In the genomic region with DNA sequence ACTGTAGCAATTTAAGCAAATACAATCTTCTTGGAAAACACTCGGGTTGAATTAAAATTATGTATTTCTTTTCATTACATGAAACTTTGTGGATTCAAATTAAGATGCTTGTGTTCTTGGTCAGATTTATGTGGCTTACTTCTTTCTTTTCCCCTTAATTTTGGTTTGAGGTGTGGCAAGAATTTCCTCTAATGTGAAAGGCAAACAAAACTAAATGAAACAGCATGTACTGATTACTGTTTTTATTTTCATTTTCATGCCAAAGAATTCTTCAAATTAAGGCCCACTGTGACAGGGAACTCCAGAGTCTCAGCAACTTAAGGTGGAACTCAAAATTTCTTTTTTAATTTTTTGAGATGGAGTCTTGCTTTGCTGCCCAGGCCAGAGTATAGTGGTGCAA, we compare ENCODE assay signal across 17 cellular contexts. TPM values are rescaled to one million over a fixed set of nuclear protein-coding genes. Genes with fewer than 3 reads are reported as not detected.
DNase-seq lines count a peak whose midpoint lies in the region; ATAC-seq and TF ChIP-seq lines count a peak whose summit lies in the region.
"Had no signal": no experiment of that assay in that cellular context is flagged by ENCODE, and none has a peak within 500 bp of the region (broad histone marks: within the 10 kb centered on the region; RNA-seq: fewer than 3 reads in every experiment).

TSS of gene OMD (minus strand) at position 132 of the 400 bp plus-strand sequence. CDS start 6,913 bp downstream, outside the sequence.

- intact Hi-C loops in posterior vena cava (cut with DNase I) = no loop called here
- intact Hi-C loops in vagina (cut with DNase I) = no loop called here

- no peak for TF ChIP-seq POLR2A in vagina (IDR thresholded peaks at IDR 0.05)

- no peak for ATAC-seq in GM19328 (IDR thresholded peaks at IDR 0.05; ENCODE audit: unreplicated experiment)
- ATAC-seq: HCT116 had no signal

- H3K4me3 ChIP-seq in SK-N-MC (peak within 1 kb of the TSS; percentile 48), fibroblast of mammary gland (ENCODE audit: control insufficient read depth, low read depth, low read length) (no peak within 1 kb of the TSS), vagina (peak within 1 kb of the TSS in 1 of 2 donors; percentile 24), WERI-Rb-1 (ENCODE audit: low read depth, low read length) (no peak within 1 kb of the TSS)
- H3K4me3 ChIP-seq: MG63 had no signal

- peaks cover 16% of the 10 kb centered on the region for H3K4me1 ChIP-seq in vagina
- H3K4me1 ChIP-seq: parathyroid adenoma had no signal

- no peaks in the 10 kb centered on the region for H3K36me3 ChIP-seq in SK-N-MC (ENCODE audit: insufficient read depth, low read length)
- no peaks in the 10 kb centered on the region for H3K36me3 ChIP-seq in vagina
- no peaks in the 10 kb centered on the region for H3K36me3 ChIP-seq in WERI-Rb-1
- H3K36me3 ChIP-seq: adrenal gland, MG63 had no signal

- H3K9ac ChIP-seq in SK-N-MC (ENCODE audit: insufficient read length) = peak within 1 kb of the TSS; percentile 60
- H3K9ac ChIP-seq: parathyroid adenoma had no signal

- H3K27me3 ChIP-seq in vagina = no peaks in the 10 kb centered on the region
- no peaks in the 10 kb centered on the region for H3K27me3 ChIP-seq in WERI-Rb-1 (ENCODE audit: insufficient read depth, low read depth, severe bottlenecking)
- H3K27me3 ChIP-seq: adrenal gland, MG63 had no signal

- TF ChIP-seq CTCF in fibroblast of mammary gland (conservative IDR thresholded peaks at IDR 0.05; ENCODE audit: control insufficient read depth, insufficient read depth, low read depth, low read length) = no peak
- TF ChIP-seq CTCF in vagina (IDR thresholded peaks at IDR 0.05) = no peak
- TF ChIP-seq CTCF in WERI-Rb-1 (IDR thresholded peaks at IDR 0.05; ENCODE audit: low read depth, low read length) = no peak
- no peak for TF ChIP-seq CTCF in GM10266 (IDR thresholded peaks at IDR 0.05; ENCODE audit: control insufficient read depth, insufficient read depth, low read depth, missing control alignments)

- DNase-seq in SK-N-MC (ENCODE audit: low read depth, low spot score) = no peak
- peak; percentile 19 for DNase-seq in fibroblast of mammary gland (ENCODE audit: low read depth)
- no peak for DNase-seq in posterior vena cava (ENCODE audit: low spot score)
- DNase-seq in vagina (ENCODE audit: extremely low spot score in 2 of 2) = no peak
- no peak for DNase-seq in WERI-Rb-1
- DNase-seq in GM10266 (ENCODE audit: extremely low spot score) = no peak
- DNase-seq: activated CD4-positive, CD25-positive, alpha-beta regulatory T cell treated with anti-CD3 and anti-CD28 coated beads, Interleukin-2, amount 50 U/mL, for 72 hours; adrenal gland; effector CD4-positive, alpha-beta T cell; GF-D8; MG63; stimulated activated CD4-positive, alpha-beta T cell treated with anti-CD3 and anti-CD28 coated beads, Interleukin-4, amount 100 ng/mL, for 24 hours; stimulated activated naive CD4-positive, alpha-beta T cell had no signal

- H3K9me3 ChIP-seq in SK-N-MC (ENCODE audit: low read depth, low read length) (no peaks in the 10 kb centered on the region), vagina (no peaks in the 10 kb centered on the region), WERI-Rb-1 (ENCODE audit: severe bottlenecking) (no peaks in the 10 kb centered on the region)
- H3K9me3 ChIP-seq: adrenal gland, MG63 had no signal

- H3K27ac ChIP-seq in SK-N-MC (peak within 1 kb of the TSS; percentile 95), vagina (peak within 1 kb of the TSS; percentile 62), WERI-Rb-1 (no peak within 1 kb of the TSS)
- H3K27ac ChIP-seq: parathyroid adenoma had no signal

RNA-seq across cellular contexts. Expression of gene OMD, which starts in this region (rescaled TPM):
- 10 to 100 TPM; 15.1 to 47.0 TPM for total RNA-seq in posterior vena cava
- 10.3 TPM for total RNA-seq in vagina
- total RNA-seq: lung microvascular endothelial cell had no signal
